In the genomic region with DNA sequence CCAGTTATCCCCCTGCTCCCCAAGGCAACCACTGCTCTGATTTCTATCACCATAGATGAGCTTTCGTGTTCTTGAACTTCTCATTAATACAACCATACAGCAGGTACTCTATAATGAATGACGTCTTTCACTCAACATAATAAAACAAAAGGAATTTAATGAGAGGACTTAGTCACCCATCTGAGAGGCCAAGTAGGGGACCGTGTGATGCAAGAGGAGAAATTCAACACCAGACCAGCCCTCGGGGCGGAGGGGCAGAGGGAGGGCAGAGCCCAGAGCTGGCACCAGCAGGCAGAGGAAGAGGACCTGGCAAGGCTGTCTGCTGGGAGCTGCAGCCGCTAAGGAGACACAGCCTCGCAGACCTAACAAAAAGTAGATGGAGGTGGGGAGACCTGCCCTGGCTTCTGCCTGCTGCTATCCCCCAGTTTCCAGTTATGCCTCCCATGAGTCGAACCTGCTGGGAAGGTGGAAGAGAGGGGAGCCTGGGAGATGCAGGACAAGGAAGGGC, we compare ENCODE assay signal across 8 cellular contexts. TPM values are rescaled to one million over a fixed set of nuclear protein-coding genes. Genes with fewer than 3 reads are reported as not detected.
DNase-seq lines count a peak whose midpoint lies in the region; ATAC-seq and TF ChIP-seq lines count a peak whose summit lies in the region.

No MANE protein-coding gene starts in this region.

- CTCF ChIA-PET in Calu3 (lab: Charles Lee), result interaction anchor here (0.6 to 7.8 kb wide), 8 partner anchors 10 to 63 kb away, joined by 3 to 131 read pairs (median 7); partner anchors contain the start of gene CCN5

- DNase-seq in Calu3 (peak; percentile 99), NCI-H1105 (lab: John Stamatoyannopoulos, UW) (peak; percentile 88), left colon (peak in 1 of 2 donors; percentile 56), KBM-7 (no peak)
- no peak for DNase-seq in activated CD8-positive, alpha-beta memory T cell treated with anti-CD3 and anti-CD28 coated beads, Interleukin-2, amount 50 U/mL, for 4 hours
- DNase-seq in activated naive CD4-positive, alpha-beta T cell treated with anti-CD3 and anti-CD28 coated beads, Interleukin-2, amount 50 U/mL, for 16 hours, result no peak

- H3K36me3 Mint-ChIP-seq in Calu3 (ENCODE audit: insufficient read depth, unreplicated experiment) (peaks cover 20% of the 10 kb centered on the region), brain (peaks cover 4% of the 10 kb centered on the region)

- H3K4me1 Mint-ChIP-seq in Calu3 (ENCODE audit: low read depth, unreplicated experiment) (peaks cover 63% of the 10 kb centered on the region), brain (peaks cover 43% of the 10 kb centered on the region)

- in situ Hi-C loops in KBM-7 (cut with MboI; ENCODE audit: low pct_unique_long_range_greater_than_20kb, low sequenced_read_pairs), result no loop called here

- no TSS peak for BruUV-seq in Calu3 (replicated peaks; lab: Mats Ljungman, UMichigan)

- intact Hi-C loops in Calu3 (cut with micrococcal nuclease; ENCODE audit: unreplicated experiment) (no loop called here), left colon (cut with DNase I, micrococcal nuclease) (no loop called here)

- peak overlapping the region; percentile 84 for H3K27ac Mint-ChIP-seq in Calu3 (ENCODE audit: unreplicated experiment)
- H3K27ac Mint-ChIP-seq in brain, result peak overlapping the region; percentile 27 to 79 (median 53)

- no peaks in the 10 kb centered on the region for H3K27me3 Mint-ChIP-seq in Calu3 (ENCODE audit: unreplicated experiment)
- H3K27me3 Mint-ChIP-seq in brain, result no peaks in the 10 kb centered on the region

- H3K9me3 Mint-ChIP-seq in Calu3 (ENCODE audit: low read depth, unreplicated experiment), result no peaks in the 10 kb centered on the region
- no peaks in the 10 kb centered on the region for H3K9me3 Mint-ChIP-seq in brain

- ATAC-seq in left colon, result peak; percentile 59
- no peak for ATAC-seq in GM19467 (IDR thresholded peaks at IDR 0.05; ENCODE audit: unreplicated experiment)

- TF ChIP-seq CTCF in Calu3 (IDR thresholded peaks at IDR 0.05; ENCODE audit: unreplicated experiment) (no peak), brain (conservative IDR thresholded peaks at IDR 0.05) (no peak)

- H3K4me3 Mint-ChIP-seq in Calu3 (ENCODE audit: low read depth, unreplicated experiment) (peak overlapping the region; percentile 49), brain (peak overlapping the region; percentile 1 to 57 (median 12))

RNA-seq across cellular contexts. Expression of gene CCN5, which starts 13.7 kb away (rescaled TPM):
- total RNA-seq in Calu3 (2022) (0.94 and 1.9 TPM in 2 replicates), left colon (1 to 10 TPM; 2.8 to 9.4 TPM)
- polyA plus RNA-seq in brain (ENCODE audit: insufficient read depth, low read depth, low replicate concordance), result 0.39 TPM

RNA-seq across cellular contexts. Expression of gene KCNK15, which starts 16.8 kb away (rescaled TPM):
- 1.5 and 4.8 TPM in 2 replicates for total RNA-seq in Calu3 (2022)
- polyA plus RNA-seq in brain (ENCODE audit: insufficient read depth, low read depth, low replicate concordance), result 0.12 TPM
- under 1 TPM; 0.25 to 0.40 TPM for total RNA-seq in left colon

Comparison
In these comparisons a context has a peak if more than half of its experiments do, and no peak if none do; other contexts are left out.
1. DNase-seq: peak in Calu3 (single experiment) and NCI-H1105 (single experiment); none in KBM-7 (single experiment), activated CD8-positive, alpha-beta memory T cell treated with anti-CD3 and anti-CD28 coated beads, Interleukin-2, amount 50 U/mL, for 4 hours (single experiment) and activated naive CD4-positive, alpha-beta T cell treated with anti-CD3 and anti-CD28 coated beads, Interleukin-2, amount 50 U/mL, for 16 hours (single experiment).